8 cellular contexts compared by ENCODE assay signal in the genomic region with DNA sequence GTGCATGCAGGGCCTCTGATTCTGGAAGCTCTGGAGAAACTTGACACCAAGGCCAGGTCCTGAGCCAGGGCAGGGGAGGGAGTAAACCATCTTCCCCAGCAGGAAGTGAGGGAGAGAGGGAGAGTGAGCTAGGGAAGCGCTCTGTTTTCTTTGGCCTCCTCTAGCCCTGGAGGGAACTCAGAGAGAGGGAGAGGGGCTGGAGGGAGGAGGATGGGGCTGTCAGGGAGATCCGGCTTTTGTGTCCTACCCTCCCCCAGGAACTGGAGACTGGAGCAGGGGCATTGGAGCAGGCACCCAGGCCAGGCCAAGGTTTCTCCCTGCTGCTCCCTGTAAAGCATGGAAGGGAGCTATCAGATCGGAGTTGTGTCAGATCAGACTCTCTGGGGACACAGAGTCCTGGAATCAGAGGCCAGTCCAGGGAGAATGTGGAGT. TPM values are rescaled to one million over a fixed set of nuclear protein-coding genes. Genes with fewer than 3 reads are reported as not detected.
DNase-seq lines count a peak whose midpoint lies in the region; ATAC-seq, FAIRE-seq and TF ChIP-seq lines count a peak whose summit lies in the region.

No MANE protein-coding gene starts in this region.

- no peak for ATAC-seq in HG03280 (IDR thresholded peaks at IDR 0.05; ENCODE audit: unreplicated experiment)

- CTCF ChIA-PET in CD8-positive, alpha-beta memory T cell (lab: Charles Lee), result no interaction called here

- no peak for FAIRE-seq in kidney (lab: Jason Lieb, UNC)

- H3K4me3 ChIP-seq in brain microvascular endothelial cell (ENCODE audit: low read depth, low read length) (no peak overlapping the region), kidney (ENCODE audit: low read length in 2 of 2) (no peak overlapping the region), smooth muscle cell (no peak overlapping the region)
- no peak overlapping the region for H3K4me3 ChIP-seq in CD8-positive, alpha-beta memory T cell (ENCODE audit: low read length)

- no peak overlapping the region for H3K9ac ChIP-seq in kidney (ENCODE audit: low read length in 2 of 2)
- no peak overlapping the region for H3K9ac ChIP-seq in smooth muscle cell (ENCODE audit: low read depth)

- peaks cover 0 to 2% (median 0%) of the 10 kb centered on the region in 5 donors for H3K9me3 Mint-ChIP-seq in CD8-positive, alpha-beta memory T cell

- peaks cover 15 to 26% of the 10 kb centered on the region in 2 donors for H3K4me1 ChIP-seq in kidney (ENCODE audit: control insufficient read depth in 1 of 2, insufficient read depth in 1 of 2, low read depth in 1 of 2, low read length in 2 of 2)
- peaks cover 37% of the 10 kb centered on the region for H3K4me1 ChIP-seq in smooth muscle cell (ENCODE audit: low read depth)
- H3K4me1 ChIP-seq in CD8-positive, alpha-beta memory T cell (ENCODE audit: insufficient read depth, low read length), result no peaks in the 10 kb centered on the region

- in situ Hi-C loops in brain microvascular endothelial cell (cut with HindIII; ENCODE audit: low pct_ligation_motif_present, low sequenced_read_pairs), result no loop called here

- no peaks in the 10 kb centered on the region for H4K20me1 ChIP-seq in smooth muscle cell (ENCODE audit: low read depth)

- H3K79me2 ChIP-seq in smooth muscle cell (ENCODE audit: low read depth), result no peaks in the 10 kb centered on the region

- WGBS in smooth muscle cell (ENCODE audit: low lambda C conversion rate), result 31% methylated on average over 3 of the region's 3 CpGs

- no peaks in the 10 kb centered on the region for H3K27me3 ChIP-seq in brain microvascular endothelial cell (replicated peaks)
- H3K27me3 ChIP-seq in smooth muscle cell (ENCODE audit: low read depth), result no peaks in the 10 kb centered on the region
- peaks cover 6% of the 10 kb centered on the region for H3K27me3 ChIP-seq in CD8-positive, alpha-beta memory T cell (ENCODE audit: insufficient read depth, low read length, poor library complexity, severe bottlenecking)

- H3F3A ChIP-seq in smooth muscle cell (ENCODE audit: low read depth), result no peaks in the 10 kb centered on the region

- POLR2A ChIA-PET in CD8-positive, alpha-beta memory T cell (lab: Charles Lee), result no interaction called here

- peaks cover 0 to 5% (median 0%) of the 10 kb centered on the region in 3 donors for H3K4me1 Mint-ChIP-seq in CD8-positive, alpha-beta memory T cell

- H3K4me2 ChIP-seq in smooth muscle cell, result no peak overlapping the region

- H3K27me3 Mint-ChIP-seq in CD8-positive, alpha-beta memory T cell, result peaks cover 10 to 38% of the 10 kb centered on the region in 2 donors

- H2AFZ ChIP-seq in smooth muscle cell (ENCODE audit: low read depth), result peak overlapping the region; percentile 17

- H3K9me3 ChIP-seq in kidney (ENCODE audit: control insufficient read depth in 1 of 2, low read length in 2 of 2), result no peaks in the 10 kb centered on the region
- no peaks in the 10 kb centered on the region for H3K9me3 ChIP-seq in smooth muscle cell (replicated peaks; ENCODE audit: low read depth)
- H3K9me3 ChIP-seq in CD8-positive, alpha-beta memory T cell (ENCODE audit: low read length), result no peaks in the 10 kb centered on the region

- no peak overlapping the region for H3K27ac ChIP-seq in brain microvascular endothelial cell
- H3K27ac ChIP-seq in kidney (ENCODE audit: low read depth in 2 of 2, low read length in 2 of 2), result no peak overlapping the region
- H3K27ac ChIP-seq in smooth muscle cell (ENCODE audit: low read depth), result no peak overlapping the region
- H3K27ac ChIP-seq in CD8-positive, alpha-beta memory T cell (ENCODE audit: low read depth, low read length), result no peak overlapping the region

- H3K36me3 ChIP-seq in brain microvascular endothelial cell (replicated peaks) (no peaks in the 10 kb centered on the region), kidney (ENCODE audit: control insufficient read depth in 1 of 2, insufficient read depth in 2 of 2, low read length in 2 of 2) (no peaks in the 10 kb centered on the region), smooth muscle cell (ENCODE audit: low read depth) (no peaks in the 10 kb centered on the region)
- no peaks in the 10 kb centered on the region for H3K36me3 ChIP-seq in CD8-positive, alpha-beta memory T cell (ENCODE audit: insufficient read depth, low read length)

- no peaks in the 10 kb centered on the region for H3K36me3 Mint-ChIP-seq in CD8-positive, alpha-beta memory T cell

- TF ChIP-seq CTCF in brain microvascular endothelial cell (IDR thresholded peaks at IDR 0.05; ENCODE audit: low read depth, low read length, missing control alignments) (no peak), kidney (IDR thresholded peaks at IDR 0.05; ENCODE audit: borderline replicate concordance, extremely low read depth, insufficient read depth) (no peak), smooth muscle cell (IDR thresholded peaks at IDR 0.05; ENCODE audit: borderline replicate concordance, insufficient read depth, poor library complexity, severe bottlenecking) (no peak)

- H3K4me3 Mint-ChIP-seq in CD8-positive, alpha-beta memory T cell, result no peak overlapping the region

- DNase-seq in M059J (ENCODE audit: low read depth) (peak; percentile 58), brain microvascular endothelial cell (peak; percentile 34), kidney (peak; percentile 83), smooth muscle cell (lab: John Stamatoyannopoulos, UW; ENCODE audit: unreplicated experiment) (no peak), LoVo (ENCODE audit: low spot score) (no peak), cerebellar nuclear complex (lab: John Stamatoyannopoulos, UW) (no peak)
- DNase-seq in CD8-positive, alpha-beta memory T cell, result no peak

- H3K27ac Mint-ChIP-seq in CD8-positive, alpha-beta memory T cell, result no peak overlapping the region

- intact Hi-C loops in kidney (cut with DNase I), result no loop called here

RNA-seq across cellular contexts. Expression of gene PKDCC, which starts 22.7 kb away (rescaled TPM):
- 4.1 and 5.4 TPM in 2 replicates for total RNA-seq in M059J (2014; rRNA removed; shearing (Covaris generic))
- total RNA-seq in kidney, result 52.2 TPM
- 28.1 TPM for polyA plus RNA-seq in kidney (ENCODE audit: insufficient read depth, low read depth, low replicate concordance)
- 15.2 and 22.9 TPM in 2 replicates for total RNA-seq in smooth muscle cell
- polyA plus RNA-seq in smooth muscle cell, result 5.1 and 12.2 TPM in 2 replicates
- under 1 TPM in 1 of 2 experiments, not detected in 1; 0.28 TPM for total RNA-seq in CD8-positive, alpha-beta memory T cell
- 0.78 TPM for polyA plus RNA-seq in CD8-positive, alpha-beta memory T cell

Comparison
In these comparisons a context has a peak if more than half of its experiments do, and no peak if none do; other contexts are left out.
1. DNase-seq: peak in M059J (single experiment), brain microvascular endothelial cell (single experiment) and kidney (single experiment); none in smooth muscle cell (single experiment), LoVo (single experiment), cerebellar nuclear complex (0 of 2) and CD8-positive, alpha-beta memory T cell (0 of 5).